Comparison of ENCODE assay signal across 29 cellular contexts in genomic region chr14:94213741-94214140, GRCh38.
"Had no signal": no experiment of that assay in that cellular context is flagged by ENCODE, and none has a peak within 500 bp of the region (broad histone marks: within the 10 kb centered on the region; RNA-seq: fewer than 3 reads in every experiment).

No MANE protein-coding gene starts in this region.

- H3K36me3 ChIP-seq: left lung, lower lobe of right lung, neural progenitor cell, neutrophil, pancreas, prostate gland, suprapubic skin, thoracic aorta, tibial artery, upper lobe of right lung had no signal

- H3K9me3 ChIP-seq: lower lobe of right lung, neutrophil, pancreas, prostate gland, suprapubic skin, thoracic aorta, upper lobe of right lung had no signal

- H3K27me3 ChIP-seq: left lung, neural progenitor cell, neutrophil, pancreas, suprapubic skin, upper lobe of right lung had no signal

- DNase-seq: hippocampal formation; kidney; left colon; left lung; lower lobe of right lung; mesendoderm; naive B cell; natural killer cell; nephron progenitor cell; pancreas; retina; right cardiac atrium; stimulated activated CD4-positive, alpha-beta T cell treated with anti-CD3 and anti-CD28 coated beads, Interleukin-12 subunit alpha, Interleukin-12 subunit beta, amount 100 ng/mL, for 4 hours; stimulated activated CD4-positive, alpha-beta T cell treated with anti-CD3 and anti-CD28 coated beads, Interleukin-15, amount 100 ng/mL, for 24 hours; stimulated activated CD4-positive, alpha-beta T cell treated with anti-CD3 and anti-CD28 coated beads, Interleukin-2, amount 100 ng/mL, for 24 hours; stimulated activated CD4-positive, alpha-beta T cell treated with anti-CD3 and anti-CD28 coated beads, Interleukin-4, amount 100 ng/mL, for 1 hour; stimulated activated naive CD4-positive, alpha-beta T cell; tibial artery; upper lobe of right lung had no signal

- H3K4me1 ChIP-seq: left lung, lower lobe of right lung, pancreas, prostate gland, suprapubic skin, tibial artery, upper lobe of right lung had no signal

- H3K4me3 Mint-ChIP-seq: mesothelial cell of epicardium; naive B cell; natural killer cell; nephron progenitor cell; neural progenitor cell; stimulated activated naive CD8-positive, alpha-beta T cell treated with anti-CD3 and anti-CD28 coated beads, Interleukin-15, Interleukin-2, amounts not matched to agents 100 ng/mL and 50 ng/mL, for 24 hours had no signal

- H2AFZ ChIP-seq: neural progenitor cell had no signal

- H3K36me3 Mint-ChIP-seq: mesothelial cell of epicardium, naive B cell, natural killer cell, neural progenitor cell had no signal

- H3K27ac ChIP-seq: left lung, lower lobe of right lung, neural progenitor cell, neutrophil, pancreas, prostate gland, skin epidermis, suprapubic skin, thoracic aorta, tibial artery, upper lobe of right lung had no signal

- FAIRE-seq: kidney, pancreas, urothelium cell line had no signal

- H3K4me3 ChIP-seq: left lung, lower lobe of right lung, neural progenitor cell, pancreas, prostate gland, skin epidermis, suprapubic skin, thoracic aorta, tibial artery, upper lobe of right lung had no signal

- H3K27ac Mint-ChIP-seq: mesothelial cell of epicardium; natural killer cell; nephron progenitor cell; neural progenitor cell; stimulated activated naive CD8-positive, alpha-beta T cell treated with anti-CD3 and anti-CD28 coated beads, Interleukin-15, Interleukin-2, amounts not matched to agents 100 ng/mL and 50 ng/mL, for 24 hours had no signal

- ATAC-seq: left colon, left lung, lower lobe of right lung, natural killer cell, pancreas, right cardiac atrium, sciatic nerve, upper lobe of right lung had no signal

- H3K4me1 Mint-ChIP-seq: naive B cell, nephron progenitor cell had no signal

- H3K9ac ChIP-seq: neural progenitor cell had no signal

- H3K4me2 ChIP-seq: neural progenitor cell had no signal
